Comparison of ENCODE assay signal across 2 cellular contexts in the genomic region with DNA sequence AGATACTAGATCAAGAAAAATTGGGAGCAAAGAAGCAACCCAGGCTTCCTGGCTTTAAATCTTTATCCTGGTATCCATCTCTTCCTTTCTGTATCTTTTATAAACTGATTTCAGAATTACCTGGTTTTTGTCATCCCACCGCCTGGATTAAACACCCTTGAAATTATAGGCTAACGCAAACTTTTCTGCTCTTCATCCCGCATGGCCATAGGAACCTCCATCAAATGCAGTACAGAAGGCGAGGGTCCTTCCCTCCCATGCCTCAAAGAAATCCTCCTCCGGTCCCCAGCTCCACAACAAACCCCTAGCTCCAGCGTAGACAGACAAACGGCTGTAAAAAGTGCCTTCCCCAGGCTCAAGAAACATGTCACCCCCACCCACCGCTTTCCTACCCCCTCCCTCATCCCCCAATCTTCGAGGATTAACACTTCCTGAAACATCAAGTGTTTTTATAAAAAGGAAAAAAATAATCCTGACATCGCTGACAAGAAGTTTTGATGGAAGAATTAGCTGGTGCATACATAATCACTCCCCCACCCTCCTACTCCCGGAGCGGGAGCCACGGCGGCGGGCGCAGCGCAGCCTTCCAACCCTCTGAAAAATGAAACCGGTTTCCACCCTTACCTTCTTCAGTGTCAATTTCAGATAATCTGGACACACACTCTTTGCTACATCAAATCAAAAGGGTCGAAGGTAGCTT.
A peak's percentile ranks its signal among the peaks of the same experiment; 100 is the strongest.
TF ChIP-seq lines count a peak whose summit lies in the region.

No MANE protein-coding gene starts in this region.

TF ChIP-seq in K562, 482 proteins besides CTCF, POLR2A, EP300 and RAD21:
- TF ChIP-seq HOXB6 (CRISPR knock-in tag; IDR thresholded peaks at IDR 0.05; ENCODE audit: borderline replicate concordance), result no peak
- TF ChIP-seq MBD1 (CRISPR knock-in tag; IDR thresholded peaks at IDR 0.05), result no peak
- TF ChIP-seq NRF1 (conservative IDR thresholded peaks at IDR 0.05 in 1 of 2, IDR thresholded peaks at IDR 0.05 in 1 of 2), result peak; percentile 40 to 56; a peak in 1 of 4 replicates
- TF ChIP-seq CXXC5 (CRISPR knock-in tag; IDR thresholded peaks at IDR 0.05), result 0 out of 2 replicates have a peak, but pooled peaks have one; percentile 19
- 0 out of 4 replicates have a peak, but pooled peaks of 1 of the 2 experiments have one; percentile 32 for TF ChIP-seq MAZ (CRISPR knock-in tag; conservative IDR thresholded peaks at IDR 0.05 in 1 of 2, IDR thresholded peaks at IDR 0.05 in 1 of 2)
- TF ChIP-seq TAF7 (tag; IDR thresholded peaks at IDR 0.05), result no peak
- TF ChIP-seq ARID1B (IDR thresholded peaks at IDR 0.05), result 0 out of 2 replicates have a peak, but pooled peaks have one; percentile 9
- peak; percentile 71 to 88; a peak in 2 of 4 replicates for TF ChIP-seq UBTF (IDR thresholded peaks at IDR 0.05; ENCODE audit: borderline replicate concordance in 1 of 2, low read depth in 2 of 2, low read length in 2 of 2)
- 0 out of 2 replicates have a peak, but pooled peaks have one; percentile 48 for TF ChIP-seq SMARCA4 (IDR thresholded peaks at IDR 0.05)
- no peak for TF ChIP-seq ZNF384 (IDR thresholded peaks at IDR 0.05; ENCODE audit: low read depth, low read length)
- TF ChIP-seq ZBTB49 (CRISPR knock-in tag; IDR thresholded peaks at IDR 0.05; ENCODE audit: borderline replicate concordance), result no peak
- TF ChIP-seq HNRNPLL (IDR thresholded peaks at IDR 0.05; ENCODE audit: low read depth, low read length, poor library complexity, severe bottlenecking), result peak; percentile 78
- TF ChIP-seq NFRKB (IDR thresholded peaks at IDR 0.05; ENCODE audit: low read depth), result no peak
- TF ChIP-seq, protein P1, sequence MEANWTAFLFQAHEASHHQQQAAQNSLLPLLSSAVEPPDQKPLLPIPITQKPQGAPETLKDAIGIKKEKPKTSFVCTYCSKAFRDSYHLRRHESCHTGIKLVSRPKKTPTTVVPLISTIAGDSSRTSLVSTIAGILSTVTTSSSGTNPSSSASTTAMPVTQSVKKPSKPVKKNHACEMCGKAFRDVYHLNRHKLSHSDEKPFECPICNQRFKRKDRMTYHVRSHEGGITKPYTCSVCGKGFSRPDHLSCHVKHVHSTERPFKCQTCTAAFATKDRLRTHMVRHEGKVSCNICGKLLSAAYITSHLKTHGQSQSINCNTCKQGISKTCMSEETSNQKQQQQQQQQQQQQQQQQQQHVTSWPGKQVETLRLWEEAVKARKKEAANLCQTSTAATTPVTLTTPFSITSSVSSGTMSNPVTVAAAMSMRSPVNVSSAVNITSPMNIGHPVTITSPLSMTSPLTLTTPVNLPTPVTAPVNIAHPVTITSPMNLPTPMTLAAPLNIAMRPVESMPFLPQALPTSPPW (CRISPR knock-in tag; IDR thresholded peaks at IDR 0.05), result peak; percentile 53
- 0 out of 4 replicates have a peak, but pooled peaks of 1 of the 2 experiments have one; percentile 5 for TF ChIP-seq KDM1A (IDR thresholded peaks at IDR 0.05)
- TF ChIP-seq POLR2B (IDR thresholded peaks at IDR 0.05; ENCODE audit: low read depth, partially characterized antibody), result no peak
- TF ChIP-seq NFE2 (IDR thresholded peaks at IDR 0.05; ENCODE audit: low read depth), result no peak
- TF ChIP-seq CREBBP (IDR thresholded peaks at IDR 0.05; ENCODE audit: low read depth, low read length), result no peak
- TF ChIP-seq ZNF766 (CRISPR knock-in tag; conservative IDR thresholded peaks at IDR 0.05), result no peak
- TF ChIP-seq TAF15 (IDR thresholded peaks at IDR 0.05; ENCODE audit: low read depth, low read length), result no peak
- TF ChIP-seq ZNF140 (CRISPR knock-in tag; IDR thresholded peaks at IDR 0.05), result no peak

TF ChIP-seq in neural cell, 6 proteins besides CTCF, POLR2A, EP300 and RAD21:
- TF ChIP-seq, protein P2, sequence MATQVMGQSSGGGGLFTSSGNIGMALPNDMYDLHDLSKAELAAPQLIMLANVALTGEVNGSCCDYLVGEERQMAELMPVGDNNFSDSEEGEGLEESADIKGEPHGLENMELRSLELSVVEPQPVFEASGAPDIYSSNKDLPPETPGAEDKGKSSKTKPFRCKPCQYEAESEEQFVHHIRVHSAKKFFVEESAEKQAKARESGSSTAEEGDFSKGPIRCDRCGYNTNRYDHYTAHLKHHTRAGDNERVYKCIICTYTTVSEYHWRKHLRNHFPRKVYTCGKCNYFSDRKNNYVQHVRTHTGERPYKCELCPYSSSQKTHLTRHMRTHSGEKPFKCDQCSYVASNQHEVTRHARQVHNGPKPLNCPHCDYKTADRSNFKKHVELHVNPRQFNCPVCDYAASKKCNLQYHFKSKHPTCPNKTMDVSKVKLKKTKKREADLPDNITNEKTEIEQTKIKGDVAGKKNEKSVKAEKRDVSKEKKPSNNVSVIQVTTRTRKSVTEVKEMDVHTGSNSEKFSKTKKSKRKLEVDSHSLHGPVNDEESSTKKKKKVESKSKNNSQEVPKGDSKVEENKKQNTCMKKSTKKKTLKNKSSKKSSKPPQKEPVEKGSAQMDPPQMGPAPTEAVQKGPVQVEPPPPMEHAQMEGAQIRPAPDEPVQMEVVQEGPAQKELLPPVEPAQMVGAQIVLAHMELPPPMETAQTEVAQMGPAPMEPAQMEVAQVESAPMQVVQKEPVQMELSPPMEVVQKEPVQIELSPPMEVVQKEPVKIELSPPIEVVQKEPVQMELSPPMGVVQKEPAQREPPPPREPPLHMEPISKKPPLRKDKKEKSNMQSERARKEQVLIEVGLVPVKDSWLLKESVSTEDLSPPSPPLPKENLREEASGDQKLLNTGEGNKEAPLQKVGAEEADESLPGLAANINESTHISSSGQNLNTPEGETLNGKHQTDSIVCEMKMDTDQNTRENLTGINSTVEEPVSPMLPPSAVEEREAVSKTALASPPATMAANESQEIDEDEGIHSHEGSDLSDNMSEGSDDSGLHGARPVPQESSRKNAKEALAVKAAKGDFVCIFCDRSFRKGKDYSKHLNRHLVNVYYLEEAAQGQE (IDR thresholded peaks at IDR 0.05; ENCODE audit: borderline replicate concordance), result peak; percentile 31
- no peak for TF ChIP-seq TAF1 (IDR thresholded peaks at IDR 0.05; ENCODE audit: low read depth)
- no peak for TF ChIP-seq MXI1 (conservative IDR thresholded peaks at IDR 0.05; ENCODE audit: poor library complexity, severe bottlenecking)
